In the genomic region with DNA sequence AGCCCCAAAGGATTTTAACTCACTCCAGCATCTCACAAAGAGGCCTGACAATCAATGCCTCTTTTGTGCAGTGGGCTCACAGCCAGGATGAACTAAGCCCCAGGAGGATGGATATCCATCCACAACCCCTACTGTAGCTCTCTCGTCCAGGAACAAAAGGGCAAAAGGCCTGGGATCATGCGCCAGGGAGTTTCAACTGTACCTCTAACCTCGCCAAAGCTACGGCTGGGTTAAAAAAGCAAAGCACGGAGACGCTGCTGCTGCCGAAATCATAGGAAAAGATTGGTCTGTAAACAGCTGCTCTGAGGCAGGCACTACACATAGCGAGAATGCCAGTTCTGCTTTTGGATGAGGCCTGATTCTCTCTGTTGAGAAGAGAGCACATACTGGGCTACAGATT, we compare ENCODE assay signal across 14 cellular contexts. TPM values are rescaled to one million over a fixed set of nuclear protein-coding genes. Genes with fewer than 3 reads are reported as not detected.
A peak's percentile ranks its signal among the peaks of the same experiment; 100 is the strongest.
DNase-seq lines count a peak whose midpoint lies in the region; ATAC-seq and TF ChIP-seq lines count a peak whose summit lies in the region.
"Had no signal": no experiment of that assay in that cellular context is flagged by ENCODE, and none has a peak within 500 bp of the region (broad histone marks: within the 10 kb centered on the region; RNA-seq: fewer than 3 reads in every experiment).

No MANE protein-coding gene starts in this region.

- WGBS in upper lobe of left lung, 2 donors, result 72 to 79% methylated on average over 8 of the region's 8 CpGs

- no peaks in the 10 kb centered on the region for H3K36me3 ChIP-seq in ascending aorta
- H3K36me3 ChIP-seq in neuron (ENCODE audit: insufficient read depth, low read length), result no peaks in the 10 kb centered on the region
- H3K36me3 ChIP-seq in upper lobe of left lung, result no peaks in the 10 kb centered on the region

- H2AFZ ChIP-seq in neuron (ENCODE audit: low read depth, low read length), result no peak overlapping the region

- TF ChIP-seq CTCF in ascending aorta (IDR thresholded peaks at IDR 0.05) (no peak), upper lobe of left lung (IDR thresholded peaks at IDR 0.05) (no peak), mesothelial cell of epicardium (IDR thresholded peaks at IDR 0.05; ENCODE audit: unreplicated experiment) (no peak)

- H3K4me3 ChIP-seq in ascending aorta (no peak overlapping the region), neuron (ENCODE audit: low read length) (peak overlapping the region; percentile 7), upper lobe of left lung (no peak overlapping the region)

- H3K9me3 ChIP-seq in ascending aorta, result no peaks in the 10 kb centered on the region
- peaks cover 2% of the 10 kb centered on the region for H3K9me3 ChIP-seq in neuron (ENCODE audit: low read length)
- H3K9me3 ChIP-seq in upper lobe of left lung, result peaks cover 0 to 5% (median 0%) of the 10 kb centered on the region in 4 donors

- no peak for ATAC-seq in upper lobe of left lung (ENCODE audit: low FRiP score in 2 of 2)
- no peak for ATAC-seq in GM21447 (IDR thresholded peaks at IDR 0.05; ENCODE audit: unreplicated experiment)
- ATAC-seq: stimulated activated naive CD8-positive, alpha-beta T cell treated with anti-CD3 and anti-CD28 coated beads, Interleukin-15, amount 100 ng/mL, for 72 hours had no signal

- DNase-seq in ascending aorta (ENCODE audit: low spot score in 2 of 2) (no peak), head of caudate nucleus (peak in 35 of 42 donors; percentile 13 to 81 (median 54)), upper lobe of left lung (no peak), GF-D8 (lab: John Stamatoyannopoulos, UW) (no peak), mesothelial cell of epicardium (ENCODE audit: low spot score in 2 of 2, unreplicated experiment in 2 of 2) (no peak)
- DNase-seq: activated CD4-positive, alpha-beta T cell treated with anti-CD3 and anti-CD28 coated beads for 4 hours; CD4-positive, alpha-beta memory T cell; mammary epithelial cell; stimulated activated naive CD8-positive, alpha-beta T cell treated with anti-CD3 and anti-CD28 coated beads, Interleukin-15, amount 100 ng/mL, for 72 hours had no signal

- H3K4me1 ChIP-seq in ascending aorta (peaks cover 10 to 45% of the 10 kb centered on the region in 2 donors), neuron (ENCODE audit: insufficient read depth, low read length) (peaks cover 32% of the 10 kb centered on the region), upper lobe of left lung (peaks cover 22 to 46% (median 38%) of the 10 kb centered on the region in 4 donors)

- no peak for TF ChIP-seq EP300 in upper lobe of left lung (IDR thresholded peaks at IDR 0.05)

- no peak overlapping the region for H3K27ac Mint-ChIP-seq in mesothelial cell of epicardium
- H3K27ac Mint-ChIP-seq: CD4-positive, alpha-beta memory T cell; stimulated activated naive CD8-positive, alpha-beta T cell treated with anti-CD3 and anti-CD28 coated beads, Interleukin-15, amount 100 ng/mL, for 72 hours had no signal

- no peaks in the 10 kb centered on the region for H3K4me1 Mint-ChIP-seq in mesothelial cell of epicardium

- intact Hi-C loops in ascending aorta (cut with DNase I), result no loop called here
- intact Hi-C loops in head of caudate nucleus (cut with DNase I), result no loop called here

- no peak overlapping the region for H3K4me3 Mint-ChIP-seq in mesothelial cell of epicardium
- H3K4me3 Mint-ChIP-seq: CD4-positive, alpha-beta memory T cell; stimulated activated naive CD8-positive, alpha-beta T cell treated with anti-CD3 and anti-CD28 coated beads, Interleukin-15, amount 100 ng/mL, for 72 hours had no signal

- H3K27me3 ChIP-seq in ascending aorta (no peaks in the 10 kb centered on the region), neuron (ENCODE audit: insufficient read depth, low read length) (no peaks in the 10 kb centered on the region), upper lobe of left lung (no peaks in the 10 kb centered on the region)

- H3K27ac ChIP-seq in ascending aorta, result peak overlapping the region; percentile 66 to 75
- peak overlapping the region in 3 of 4 donors; percentile 5 to 38 (median 35) for H3K27ac ChIP-seq in upper lobe of left lung

- peaks cover 15% of the 10 kb centered on the region for H3K9me3 Mint-ChIP-seq in mesothelial cell of epicardium

- TF ChIP-seq POLR2A in upper lobe of left lung (IDR thresholded peaks at IDR 0.05), result no peak

- H3K27me3 Mint-ChIP-seq in mesothelial cell of epicardium (ENCODE audit: low read depth), result peaks cover 26% of the 10 kb centered on the region
- H3K27me3 Mint-ChIP-seq: CD4-positive, alpha-beta memory T cell had no signal

- H3K36me3 Mint-ChIP-seq in mesothelial cell of epicardium, result no peaks in the 10 kb centered on the region
- H3K36me3 Mint-ChIP-seq: CD4-positive, alpha-beta memory T cell had no signal

RNA-seq across cellular contexts. Expression of gene VSTM4, which starts 32.1 kb away (rescaled TPM):
- total RNA-seq in ascending aorta (17.7 TPM), upper lobe of left lung (10 to 100 TPM in 4 of 6 donors, 1 to 10 TPM in 2; 8.5 to 24.3 (median 13.2) TPM), mesothelial cell of epicardium (3.5 to 4.1 TPM (median 3.7 TPM) in 3 replicates)
- total RNA-seq: CD4-positive, alpha-beta memory T cell; NCI-H460 had no signal

RNA-seq across cellular contexts. Expression of gene FAM170B, which starts 50.6 kb away (rescaled TPM):
- total RNA-seq in ascending aorta, result not detected
- total RNA-seq in upper lobe of left lung, result under 1 TPM in 1 of 6 donors, not detected in 5; 0.24 TPM
- total RNA-seq in mesothelial cell of epicardium, result not detected in 3 replicates
- total RNA-seq: CD4-positive, alpha-beta memory T cell; mammary epithelial cell; NCI-H460; pulmonary artery endothelial cell; RPMI7951 had no signal

Comparison
In these comparisons a context has a peak if more than half of its experiments do, and no peak if none do; other contexts are left out.
1. DNase-seq: peak in head of caudate nucleus (35 of 42); none in ascending aorta (0 of 2), upper lobe of left lung (0 of 2), GF-D8 (single experiment) and mesothelial cell of epicardium (0 of 2).